22 cellular contexts compared by ENCODE assay signal in the genomic region with DNA sequence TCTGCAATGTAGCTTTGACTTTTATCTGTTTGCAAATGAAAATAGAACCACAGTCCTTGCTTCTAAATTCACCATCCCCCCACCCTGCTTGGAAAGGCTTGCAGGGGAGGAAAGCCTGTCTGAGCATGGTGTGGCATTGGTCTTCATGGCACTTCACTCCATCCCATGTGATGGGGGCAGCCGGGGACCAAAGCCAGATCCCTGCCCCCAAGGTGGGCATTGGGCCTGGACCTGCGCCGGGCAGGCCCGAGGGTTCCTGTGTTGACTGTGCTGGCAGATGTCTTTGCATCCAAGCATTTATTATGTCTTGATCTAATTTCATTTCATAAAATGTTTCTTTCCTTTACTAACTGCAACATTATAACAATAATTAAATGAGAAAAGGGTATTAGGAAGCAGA.
A peak's percentile ranks its signal among the peaks of the same experiment; 100 is the strongest.
DNase-seq lines count a peak whose midpoint lies in the region; ATAC-seq and TF ChIP-seq lines count a peak whose summit lies in the region.
"Had no signal": no experiment of that assay in that cellular context is flagged by ENCODE, and none has a peak within 500 bp of the region (broad histone marks: within the 10 kb centered on the region; RNA-seq: fewer than 3 reads in every experiment).

No MANE protein-coding gene starts in this region.

- H3K36me3 Mint-ChIP-seq in osteocyte (ENCODE audit: unreplicated experiment) = no peaks in the 10 kb centered on the region
- H3K36me3 Mint-ChIP-seq: CD4-positive, CD25-positive, alpha-beta regulatory T cell; CD8-positive, alpha-beta memory T cell had no signal

- no peaks in the 10 kb centered on the region for H3K36me3 ChIP-seq in BE2C

- no peak overlapping the region for H3K27ac Mint-ChIP-seq in osteocyte (ENCODE audit: unreplicated experiment)
- H3K27ac Mint-ChIP-seq: CD4-positive, CD25-positive, alpha-beta regulatory T cell; CD8-positive, alpha-beta memory T cell had no signal

- H3K4me1 Mint-ChIP-seq in osteocyte (ENCODE audit: unreplicated experiment) = no peaks in the 10 kb centered on the region
- H3K4me1 Mint-ChIP-seq: CD4-positive, CD25-positive, alpha-beta regulatory T cell; CD8-positive, alpha-beta memory T cell had no signal

- H3K27me3 ChIP-seq in BE2C = no peaks in the 10 kb centered on the region

- TF ChIP-seq CTCF in BE2C (IDR thresholded peaks at IDR 0.05; ENCODE audit: low read depth, low read length) (no peak), coronary artery (IDR thresholded peaks at IDR 0.05) (no peak), osteocyte (IDR thresholded peaks at IDR 0.05) (no peak)

- DNase-seq in NCI-H82 (lab: John Stamatoyannopoulos, UW) = peak; percentile 82
- DNase-seq in NCI-H82 treated with DMSO at 0.1 percent for 48 hours (lab: John Stamatoyannopoulos, UW; ENCODE audit: unreplicated experiment) = no peak
- DNase-seq in BE2C = peak; percentile 38
- DNase-seq in coronary artery (ENCODE audit: low spot score) = peak; percentile 46
- DNase-seq in osteocyte (ENCODE audit: extremely low spot score, unreplicated experiment) = peak; percentile 54
- DNase-seq in NCI-H446 treated with DMSO at 0.1 percent for 48 hours (lab: John Stamatoyannopoulos, UW) = no peak
- no peak for DNase-seq in NCI-H1092 treated with DMSO at 0.1 percent for 48 hours (lab: John Stamatoyannopoulos, UW)
- DNase-seq: AML-193; C1 segment of cervical spinal cord; CD4-positive, CD25-positive, alpha-beta regulatory T cell; CD8-positive, alpha-beta memory T cell; COR-L47; DMS 273 treated with DMSO at 0.1 percent for 48 hours; DMS53; DND-41; EL; GOT3 had no signal

- no peak for ATAC-seq in HG03280 (IDR thresholded peaks at IDR 0.05; ENCODE audit: unreplicated experiment)
- ATAC-seq: A549, GM12878 had no signal

- H3K27ac ChIP-seq in coronary artery = no peak overlapping the region
- H3K27ac ChIP-seq: 22Rv1, A549, HL-60 had no signal

- H3K4me3 ChIP-seq in BE2C (ENCODE audit: low read depth, low read length) (no peak overlapping the region), coronary artery (no peak overlapping the region)
- H3K4me3 ChIP-seq: A549, GM12878 had no signal

- H3K27me3 Mint-ChIP-seq in osteocyte (ENCODE audit: unreplicated experiment) = peaks cover 6% of the 10 kb centered on the region
- H3K27me3 Mint-ChIP-seq: CD4-positive, CD25-positive, alpha-beta regulatory T cell had no signal

- H3K9me3 Mint-ChIP-seq in osteocyte (ENCODE audit: unreplicated experiment) = no peaks in the 10 kb centered on the region
- H3K9me3 Mint-ChIP-seq: CD8-positive, alpha-beta memory T cell had no signal

- peaks cover 34% of the 10 kb centered on the region for H3K4me1 ChIP-seq in BE2C
- H3K4me1 ChIP-seq: A549 had no signal

- H3K4me3 Mint-ChIP-seq in osteocyte (ENCODE audit: unreplicated experiment) = no peak overlapping the region
- H3K4me3 Mint-ChIP-seq: CD4-positive, CD25-positive, alpha-beta regulatory T cell; CD8-positive, alpha-beta memory T cell had no signal

- no peaks in the 10 kb centered on the region for H3K9me3 ChIP-seq in BE2C
- H3K9me3 ChIP-seq: A549 had no signal

Comparison
In these comparisons a context has a peak if more than half of its experiments do, and no peak if none do; other contexts are left out.
1. DNase-seq: peak in NCI-H82 (single experiment), BE2C (single experiment), coronary artery (single experiment) and osteocyte (single experiment); none in NCI-H82 treated with DMSO at 0.1 percent for 48 hours (single experiment), NCI-H446 treated with DMSO at 0.1 percent for 48 hours (single experiment) and NCI-H1092 treated with DMSO at 0.1 percent for 48 hours (single experiment).